ENCODE assay signal across 1 cellular context in the genomic region with DNA sequence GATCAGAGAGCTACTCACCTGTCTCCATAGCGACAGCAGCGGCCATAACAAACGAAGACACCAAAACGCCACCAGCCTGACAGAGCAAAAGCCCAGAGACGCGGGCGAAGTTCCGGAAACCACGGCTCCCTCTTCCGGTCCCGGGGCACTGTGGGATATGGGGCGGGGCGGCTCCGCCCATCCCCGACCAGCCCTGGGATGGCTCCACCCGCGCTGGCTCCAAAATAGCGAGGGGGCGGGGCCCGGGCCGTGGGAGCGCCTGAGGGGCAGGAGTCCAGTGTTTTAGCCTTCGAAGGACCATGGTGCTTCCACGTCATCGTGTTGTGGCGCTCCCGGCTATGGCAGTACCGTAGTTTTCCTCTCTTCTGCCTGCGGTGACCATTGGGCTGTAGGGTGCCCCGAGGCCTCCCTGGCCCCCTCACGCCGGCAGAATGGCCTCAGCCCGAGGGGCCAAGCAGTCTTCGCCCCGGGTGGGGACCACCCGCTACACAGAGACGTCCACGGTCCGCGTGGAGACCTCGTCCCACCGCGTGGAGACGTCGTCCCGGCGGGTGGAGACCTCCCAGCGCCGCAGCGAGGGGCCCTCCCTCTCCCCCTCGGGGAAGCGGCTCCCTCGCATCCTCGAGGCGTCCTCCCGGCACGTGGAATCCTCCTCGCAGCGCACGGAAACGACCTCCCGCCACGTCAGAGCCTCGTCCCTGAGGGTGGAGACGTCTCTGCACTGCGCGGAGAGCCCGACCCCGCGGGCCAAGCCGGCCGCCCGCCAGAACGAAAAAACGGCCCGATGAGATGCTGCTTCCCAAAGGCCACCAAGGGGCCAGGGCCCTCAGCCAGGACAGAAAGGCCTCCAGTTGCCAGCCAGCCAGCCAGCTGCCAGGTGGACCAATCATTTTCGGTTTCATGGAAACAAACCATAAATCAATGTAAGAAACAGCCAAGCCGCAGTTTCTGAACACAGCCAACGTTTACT.
TF ChIP-seq lines count a peak whose summit lies in the region.

Gene C17orf100, plus strand, starts transcription at position 280 of the 970 bp plus-strand sequence. Its CDS starts 152 bp downstream, at position 432.
Gene MED31, minus strand, starts transcription at position 123 of the 970 bp plus-strand sequence. Its CDS starts 77 bp downstream, at position 46.

TF ChIP-seq in HEK293, 187 proteins besides CTCF, POLR2A, EP300 and RAD21 (continued from another document and continues in another):
- TF ChIP-seq, protein P1, sequence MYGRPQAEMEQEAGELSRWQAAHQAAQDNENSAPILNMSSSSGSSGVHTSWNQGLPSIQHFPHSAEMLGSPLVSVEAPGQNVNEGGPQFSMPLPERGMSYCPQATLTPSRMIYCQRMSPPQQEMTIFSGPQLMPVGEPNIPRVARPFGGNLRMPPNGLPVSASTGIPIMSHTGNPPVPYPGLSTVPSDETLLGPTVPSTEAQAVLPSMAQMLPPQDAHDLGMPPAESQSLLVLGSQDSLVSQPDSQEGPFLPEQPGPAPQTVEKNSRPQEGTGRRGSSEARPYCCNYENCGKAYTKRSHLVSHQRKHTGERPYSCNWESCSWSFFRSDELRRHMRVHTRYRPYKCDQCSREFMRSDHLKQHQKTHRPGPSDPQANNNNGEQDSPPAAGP (tag by site-specific recombination; IDR thresholded peaks at IDR 0.05) = peak; percentile 46; the same call in 1 of the 2 replicates
- TF ChIP-seq GLIS1 (tag by site-specific recombination; IDR thresholded peaks at IDR 0.05) = peak; percentile 82
- peak; percentile 61 for TF ChIP-seq KLF1 (tag by site-specific recombination; IDR thresholded peaks at IDR 0.05)
- no peak for TF ChIP-seq ZNF248 (tag by site-specific recombination; IDR thresholded peaks at IDR 0.05)
- no peak; the same call in 1 of the 2 replicates for TF ChIP-seq REST (tag by site-specific recombination; IDR thresholded peaks at IDR 0.05)
- TF ChIP-seq ZNF146 (tag by site-specific recombination; IDR thresholded peaks at IDR 0.05) = peak; percentile 27; the same call in 1 of the 2 replicates
- TF ChIP-seq ZNF324 (tag by site-specific recombination; IDR thresholded peaks at IDR 0.05) = peak; percentile 91
- TF ChIP-seq ZNF629 (tag by site-specific recombination; IDR thresholded peaks at IDR 0.05) = peak; percentile 80
- 0 out of 2 replicates have a peak, but pooled peaks have one; percentile 40 for TF ChIP-seq ZSCAN30 (tag by site-specific recombination; IDR thresholded peaks at IDR 0.05)
- TF ChIP-seq, protein P2, sequence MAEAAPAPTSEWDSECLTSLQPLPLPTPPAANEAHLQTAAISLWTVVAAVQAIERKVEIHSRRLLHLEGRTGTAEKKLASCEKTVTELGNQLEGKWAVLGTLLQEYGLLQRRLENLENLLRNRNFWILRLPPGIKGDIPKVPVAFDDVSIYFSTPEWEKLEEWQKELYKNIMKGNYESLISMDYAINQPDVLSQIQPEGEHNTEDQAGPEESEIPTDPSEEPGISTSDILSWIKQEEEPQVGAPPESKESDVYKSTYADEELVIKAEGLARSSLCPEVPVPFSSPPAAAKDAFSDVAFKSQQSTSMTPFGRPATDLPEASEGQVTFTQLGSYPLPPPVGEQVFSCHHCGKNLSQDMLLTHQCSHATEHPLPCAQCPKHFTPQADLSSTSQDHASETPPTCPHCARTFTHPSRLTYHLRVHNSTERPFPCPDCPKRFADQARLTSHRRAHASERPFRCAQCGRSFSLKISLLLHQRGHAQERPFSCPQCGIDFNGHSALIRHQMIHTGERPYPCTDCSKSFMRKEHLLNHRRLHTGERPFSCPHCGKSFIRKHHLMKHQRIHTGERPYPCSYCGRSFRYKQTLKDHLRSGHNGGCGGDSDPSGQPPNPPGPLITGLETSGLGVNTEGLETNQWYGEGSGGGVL (tag by site-specific recombination; IDR thresholded peaks at IDR 0.05) = 0 out of 2 replicates have a peak, but pooled peaks have one; percentile 23
- peak; percentile 97 for TF ChIP-seq ZNF335 (tag by site-specific recombination; conservative IDR thresholded peaks at IDR 0.05)
- TF ChIP-seq ZBTB1 (tag by site-specific recombination; IDR thresholded peaks at IDR 0.05) = no peak
- TF ChIP-seq ZXDB (tag by site-specific recombination; IDR thresholded peaks at IDR 0.05) = peak; percentile 73
- TF ChIP-seq ZNF426 (tag by site-specific recombination; IDR thresholded peaks at IDR 0.05) = no peak
- peak; percentile 61; the same call in 1 of the 2 replicates for TF ChIP-seq ZBTB6 (tag by site-specific recombination; IDR thresholded peaks at IDR 0.05)
- peak; percentile 96 for TF ChIP-seq SP3 (tag by site-specific recombination; IDR thresholded peaks at IDR 0.05)
- peak; percentile 82; the same call in 1 of the 2 replicates for TF ChIP-seq ZNF777 (tag by site-specific recombination; IDR thresholded peaks at IDR 0.05; ENCODE audit: borderline replicate concordance)
- peak; percentile 23; the same call in 1 of the 2 replicates for TF ChIP-seq ZNF133 (tag by site-specific recombination; IDR thresholded peaks at IDR 0.05)
- TF ChIP-seq, protein P3, sequence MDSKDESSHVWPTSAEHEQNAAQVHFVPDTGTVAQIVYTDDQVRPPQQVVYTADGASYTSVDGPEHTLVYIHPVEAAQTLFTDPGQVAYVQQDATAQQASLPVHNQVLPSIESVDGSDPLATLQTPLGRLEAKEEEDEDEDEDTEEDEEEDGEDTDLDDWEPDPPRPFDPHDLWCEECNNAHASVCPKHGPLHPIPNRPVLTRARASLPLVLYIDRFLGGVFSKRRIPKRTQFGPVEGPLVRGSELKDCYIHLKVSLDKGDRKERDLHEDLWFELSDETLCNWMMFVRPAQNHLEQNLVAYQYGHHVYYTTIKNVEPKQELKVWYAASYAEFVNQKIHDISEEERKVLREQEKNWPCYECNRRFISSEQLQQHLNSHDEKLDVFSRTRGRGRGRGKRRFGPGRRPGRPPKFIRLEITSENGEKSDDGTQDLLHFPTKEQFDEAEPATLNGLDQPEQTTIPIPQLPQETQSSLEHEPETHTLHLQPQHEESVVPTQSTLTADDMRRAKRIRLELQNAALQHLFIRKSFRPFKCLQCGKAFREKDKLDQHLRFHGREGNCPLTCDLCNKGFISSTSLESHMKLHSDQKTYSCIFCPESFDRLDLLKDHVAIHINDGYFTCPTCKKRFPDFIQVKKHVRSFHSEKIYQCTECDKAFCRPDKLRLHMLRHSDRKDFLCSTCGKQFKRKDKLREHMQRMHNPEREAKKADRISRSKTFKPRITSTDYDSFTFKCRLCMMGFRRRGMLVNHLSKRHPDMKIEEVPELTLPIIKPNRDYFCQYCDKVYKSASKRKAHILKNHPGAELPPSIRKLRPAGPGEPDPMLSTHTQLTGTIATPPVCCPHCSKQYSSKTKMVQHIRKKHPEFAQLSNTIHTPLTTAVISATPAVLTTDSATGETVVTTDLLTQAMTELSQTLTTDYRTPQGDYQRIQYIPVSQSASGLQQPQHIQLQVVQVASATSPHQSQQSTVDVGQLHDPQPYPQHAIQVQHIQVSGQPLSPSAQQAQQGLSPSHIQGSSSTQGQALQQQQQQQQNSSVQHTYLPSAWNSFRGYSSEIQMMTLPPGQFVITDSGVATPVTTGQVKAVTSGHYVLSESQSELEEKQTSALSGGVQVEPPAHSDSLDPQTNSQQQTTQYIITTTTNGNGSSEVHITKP (tag by site-specific recombination; IDR thresholded peaks at IDR 0.05) = 0 out of 2 replicates have a peak, but pooled peaks have one; percentile 63
- peak; percentile 40; the same call in 1 of the 2 replicates for TF ChIP-seq BCL11B (tag by site-specific recombination; IDR thresholded peaks at IDR 0.05; ENCODE audit: low read depth)
- peak; percentile 90 for TF ChIP-seq ZNF76 (tag by site-specific recombination; IDR thresholded peaks at IDR 0.05; ENCODE audit: borderline replicate concordance, low read depth)
- 0 out of 2 replicates have a peak, but pooled peaks have one; percentile 58 for TF ChIP-seq ZNF610 (tag by site-specific recombination; IDR thresholded peaks at IDR 0.05; ENCODE audit: borderline replicate concordance)
- TF ChIP-seq SCRT2 (tag by site-specific recombination; IDR thresholded peaks at IDR 0.05) = no peak
- TF ChIP-seq, protein P4, sequence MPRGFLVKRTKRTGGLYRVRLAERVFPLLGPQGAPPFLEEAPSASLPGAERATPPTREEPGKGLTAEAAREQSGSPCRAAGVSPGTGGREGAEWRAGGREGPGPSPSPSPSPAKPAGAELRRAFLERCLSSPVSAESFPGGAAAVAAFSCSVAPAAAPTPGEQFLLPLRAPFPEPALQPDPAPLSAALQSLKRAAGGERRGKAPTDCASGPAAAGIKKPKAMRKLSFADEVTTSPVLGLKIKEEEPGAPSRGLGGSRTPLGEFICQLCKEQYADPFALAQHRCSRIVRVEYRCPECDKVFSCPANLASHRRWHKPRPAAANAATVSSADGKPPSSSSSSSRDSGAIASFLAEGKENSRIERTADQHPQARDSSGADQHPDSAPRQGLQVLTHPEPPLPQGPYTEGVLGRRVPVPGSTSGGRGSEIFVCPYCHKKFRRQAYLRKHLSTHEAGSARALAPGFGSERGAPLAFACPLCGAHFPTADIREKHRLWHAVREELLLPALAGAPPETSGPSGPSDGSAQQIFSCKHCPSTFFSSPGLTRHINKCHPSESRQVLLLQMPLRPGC (tag by site-specific recombination; IDR thresholded peaks at IDR 0.05) = peak; percentile 40; the same call in 1 of the 2 replicates
- TF ChIP-seq KLF9 (tag by site-specific recombination; IDR thresholded peaks at IDR 0.05; ENCODE audit: low read depth) = peak; percentile 97
- TF ChIP-seq ZNF510 (tag by site-specific recombination; IDR thresholded peaks at IDR 0.05; ENCODE audit: insufficient replicate concordance) = no peak
- no peak for TF ChIP-seq FEZF1 (tag by site-specific recombination; IDR thresholded peaks at IDR 0.05)
- TF ChIP-seq ZNF792 (tag by site-specific recombination; IDR thresholded peaks at IDR 0.05) = peak; percentile 71; the same call in 1 of the 2 replicates
- peak; percentile 94 for TF ChIP-seq SP2 (tag by site-specific recombination; IDR thresholded peaks at IDR 0.05)
- TF ChIP-seq YY1 (tag by site-specific recombination; IDR thresholded peaks at IDR 0.05) = peak; percentile 27; the same call in 1 of the 2 replicates
- peak; percentile 90 for TF ChIP-seq ZIC2 (tag by site-specific recombination; IDR thresholded peaks at IDR 0.05)
- TF ChIP-seq ZNF175 (tag by site-specific recombination; IDR thresholded peaks at IDR 0.05) = no peak
- TF ChIP-seq ZNF596 (tag by site-specific recombination; IDR thresholded peaks at IDR 0.05) = peak; percentile 25; the same call in 1 of the 2 replicates
- TF ChIP-seq ZNF19 (tag by site-specific recombination; IDR thresholded peaks at IDR 0.05; ENCODE audit: low read depth) = no peak
- peak; percentile 92 for TF ChIP-seq ZBTB48 (tag by site-specific recombination; IDR thresholded peaks at IDR 0.05)
- TF ChIP-seq ZBTB8A (tag by site-specific recombination; IDR thresholded peaks at IDR 0.05) = 0 out of 2 replicates have a peak, but pooled peaks have one; percentile 32
- peak; percentile 50 for TF ChIP-seq SP7 (tag by site-specific recombination; IDR thresholded peaks at IDR 0.05)
- TF ChIP-seq EGR2 (tag by site-specific recombination; IDR thresholded peaks at IDR 0.05; ENCODE audit: low read depth) = peak; percentile 33; the same call in 1 of the 2 replicates
- TF ChIP-seq ZNF560 (tag by site-specific recombination; IDR thresholded peaks at IDR 0.05; ENCODE audit: borderline replicate concordance) = no peak
- TF ChIP-seq ZNF239 (tag by site-specific recombination; IDR thresholded peaks at IDR 0.05) = peak; percentile 27; the same call in 1 of the 2 replicates
- TF ChIP-seq KLF10 (tag by site-specific recombination; IDR thresholded peaks at IDR 0.05) = peak; percentile 59
- no peak for TF ChIP-seq GLI2 (tag by site-specific recombination; IDR thresholded peaks at IDR 0.05; ENCODE audit: borderline replicate concordance, low read depth)
- peak; percentile 50; the same call in 1 of the 2 replicates for TF ChIP-seq WT1 (tag by site-specific recombination; IDR thresholded peaks at IDR 0.05)
- TF ChIP-seq ZFP37 (tag by site-specific recombination; IDR thresholded peaks at IDR 0.05) = peak; percentile 85
